16 cellular contexts compared by ENCODE assay signal in the genomic region with DNA sequence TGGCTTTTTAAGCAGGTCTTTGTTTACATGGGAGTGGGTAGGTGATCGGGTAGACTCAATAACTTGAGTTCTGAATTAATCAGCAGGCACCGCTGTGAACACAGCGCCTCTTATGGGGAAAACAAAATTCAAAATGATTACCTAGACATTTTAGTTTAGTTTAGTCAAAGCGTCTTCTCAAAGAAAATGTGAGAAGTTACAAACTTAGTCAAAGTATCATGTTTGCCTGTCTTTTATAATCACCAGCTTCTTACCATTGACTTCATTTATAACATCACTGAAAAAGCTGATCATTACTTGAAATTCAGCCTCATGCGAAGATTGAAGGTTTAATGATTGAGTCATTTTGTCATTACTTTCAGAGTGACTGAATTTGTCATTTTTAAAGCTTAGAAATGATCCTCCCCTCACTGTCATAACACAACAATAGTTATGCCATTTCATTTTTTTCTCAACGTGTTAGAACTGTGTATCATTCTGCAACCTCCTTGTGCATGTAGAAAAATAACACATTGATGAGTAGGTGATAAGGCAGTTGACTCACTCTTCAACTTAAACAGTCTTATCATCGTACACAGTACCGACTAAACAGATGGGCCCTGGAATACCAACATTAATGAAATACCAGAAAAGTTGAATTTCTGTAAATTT.
A peak's percentile ranks its signal among the peaks of the same experiment; 100 is the strongest.
DNase-seq lines count a peak whose midpoint lies in the region; ATAC-seq and TF ChIP-seq lines count a peak whose summit lies in the region.
"Had no signal": no experiment of that assay in that cellular context is flagged by ENCODE, and none has a peak within 500 bp of the region (broad histone marks: within the 10 kb centered on the region; RNA-seq: fewer than 3 reads in every experiment).

No MANE protein-coding gene starts in this region.

- no peaks in the 10 kb centered on the region for H3K36me3 Mint-ChIP-seq in activated T-cell treated with anti-CD3 and anti-CD28 coated beads, Interleukin-2, amount 50 U/mL, for 4 hours (ENCODE audit: insufficient read depth)
- H3K36me3 Mint-ChIP-seq in immature natural killer cell: no peaks in the 10 kb centered on the region
- H3K36me3 Mint-ChIP-seq: IgD-negative memory B cell, T-cell had no signal

- peak; percentile 23 for DNase-seq in stimulated activated naive CD4-positive, alpha-beta T cell treated with Interleukin-2 at 50 U/mL for 16 hours (lab: John Stamatoyannopoulos, UW)
- no peak for DNase-seq in stimulated activated naive CD4-positive, alpha-beta T cell (lab: John Stamatoyannopoulos, UW)
- DNase-seq in activated T-cell treated with anti-CD3 and anti-CD28 coated beads, Interleukin-2, amount 50 U/mL, for 4 hours: no peak
- DNase-seq in fibroblast of the aortic adventitia (ENCODE audit: low read depth) (peak; percentile 82), immature natural killer cell (no peak), HuH-7.5 (ENCODE audit: low spot score) (no peak), NCI-H1694 treated with DMSO at 0.1 percent for 48 hours (lab: John Stamatoyannopoulos, UW) (no peak)
- DNase-seq: activated CD8-positive, alpha-beta memory T cell treated with anti-CD3 and anti-CD28 coated beads for 24 hours; amygdala; foreskin fibroblast; midbrain; NCI-H1105; NCI-H526 treated with DMSO at 0.1 percent for 48 hours; T-cell had no signal

- TF ChIP-seq CTCF in fibroblast of the aortic adventitia (IDR thresholded peaks at IDR 0.05; ENCODE audit: insufficient read depth, low read length): no peak

- no peaks in the 10 kb centered on the region for H3K27me3 Mint-ChIP-seq in activated T-cell treated with anti-CD3 and anti-CD28 coated beads, Interleukin-2, amount 50 U/mL, for 4 hours (ENCODE audit: low read depth)
- peaks cover 0 to 2% (median 0%) of the 10 kb centered on the region in 3 donors for H3K27me3 Mint-ChIP-seq in immature natural killer cell (ENCODE audit: low read depth in 3 of 3)

- no peaks in the 10 kb centered on the region for H3K9me3 Mint-ChIP-seq in activated T-cell treated with anti-CD3 and anti-CD28 coated beads, Interleukin-2, amount 50 U/mL, for 4 hours
- H3K9me3 Mint-ChIP-seq in immature natural killer cell: peaks cover 0 to 2% (median 0%) of the 10 kb centered on the region in 6 donors
- H3K9me3 Mint-ChIP-seq: IgD-negative memory B cell, T-cell had no signal

- H3K4me3 ChIP-seq in fibroblast of the aortic adventitia (ENCODE audit: low read depth, low read length): no peak overlapping the region

- no peak overlapping the region for H3K27ac Mint-ChIP-seq in immature natural killer cell
- H3K27ac Mint-ChIP-seq: IgD-negative memory B cell, T-cell had no signal

- no peak overlapping the region for H3K4me3 Mint-ChIP-seq in activated T-cell treated with anti-CD3 and anti-CD28 coated beads, Interleukin-2, amount 50 U/mL, for 4 hours
- H3K4me3 Mint-ChIP-seq in immature natural killer cell: peak overlapping the region in 1 of 5 donors; percentile 37
- H3K4me3 Mint-ChIP-seq: IgD-negative memory B cell, T-cell had no signal

- H3K4me1 Mint-ChIP-seq in activated T-cell treated with anti-CD3 and anti-CD28 coated beads, Interleukin-2, amount 50 U/mL, for 4 hours (ENCODE audit: low read depth): peaks cover 16% of the 10 kb centered on the region
- no peaks in the 10 kb centered on the region for H3K4me1 Mint-ChIP-seq in immature natural killer cell

- peak; percentile 80 to 82 for ATAC-seq in activated T-cell treated with anti-CD3 and anti-CD28 coated beads, Interleukin-2, amount 50 U/mL, for 4 hours
- no peak for ATAC-seq in HG03354 (IDR thresholded peaks at IDR 0.05; ENCODE audit: poor library complexity, severe bottlenecking, unreplicated experiment)
- ATAC-seq: T-cell had no signal

Comparison
In these comparisons a context has a peak if more than half of its experiments do, and no peak if none do; other contexts are left out.
1. DNase-seq: peak in stimulated activated naive CD4-positive, alpha-beta T cell treated with Interleukin-2 at 50 U/mL for 16 hours (single experiment) and fibroblast of the aortic adventitia (single experiment); none in stimulated activated naive CD4-positive, alpha-beta T cell (0 of 6), activated T-cell treated with anti-CD3 and anti-CD28 coated beads, Interleukin-2, amount 50 U/mL, for 4 hours (single experiment), immature natural killer cell (0 of 3), HuH-7.5 (single experiment) and NCI-H1694 treated with DMSO at 0.1 percent for 48 hours (single experiment).